In the genomic region with DNA sequence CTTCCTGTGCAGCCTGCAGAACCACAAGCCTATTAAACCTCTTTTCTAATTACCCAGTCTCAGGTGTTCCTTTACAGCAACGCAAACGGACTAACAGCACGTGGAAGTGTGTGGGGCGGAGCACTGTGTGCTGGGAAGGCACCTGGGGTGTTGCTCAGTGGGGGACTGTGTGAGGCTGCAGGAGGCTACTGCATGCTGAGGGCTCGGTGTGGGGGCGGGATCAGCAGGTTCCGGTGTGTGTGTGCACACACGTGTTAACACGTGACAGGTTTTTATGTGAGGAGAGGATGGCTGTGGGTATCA, we compare ENCODE assay signal across 17 cellular contexts.
"Had no signal": no experiment of that assay in that cellular context is flagged by ENCODE, and none has a peak within 500 bp of the region (broad histone marks: within the 10 kb centered on the region; RNA-seq: fewer than 3 reads in every experiment).

No MANE protein-coding gene starts in this region.

- H3K4me1 Mint-ChIP-seq: activated B cell treated with CpG ODN at 0.5 μM for 24 hours; activated naive CD8-positive, alpha-beta T cell treated with anti-CD3 and anti-CD28 coated beads, Interleukin-2, amount 10 ng/mL, durations not matched to agents 7 days and 5 days; neural crest cell; T-cell had no signal

- H3K4me1 ChIP-seq: body of pancreas, parathyroid adenoma, tibial nerve had no signal

- H3K27ac ChIP-seq: body of pancreas, parathyroid adenoma, tibial nerve had no signal

- H3K27me3 ChIP-seq: body of pancreas, tibial nerve had no signal

- H3K27me3 Mint-ChIP-seq: activated B cell treated with CpG ODN at 0.5 μM for 24 hours; activated naive CD8-positive, alpha-beta T cell treated with anti-CD3 and anti-CD28 coated beads, Interleukin-2, amount 10 ng/mL, durations not matched to agents 7 days and 5 days; effector memory CD8-positive, alpha-beta T cell; stimulated activated naive CD8-positive, alpha-beta T cell treated with anti-CD3 and anti-CD28 coated beads, Interleukin-15, Interleukin-2, amounts not matched to agents 100 ng/mL and 50 ng/mL, for 24 hours; T-cell had no signal

- H3K9me3 Mint-ChIP-seq: activated B cell treated with CpG ODN at 0.5 μM for 24 hours; activated naive CD8-positive, alpha-beta T cell treated with anti-CD3 and anti-CD28 coated beads, Interleukin-2, amount 10 ng/mL, durations not matched to agents 7 days and 5 days; effector memory CD8-positive, alpha-beta T cell; neural crest cell had no signal

- H3K79me2 ChIP-seq: parathyroid adenoma had no signal

- H3K4me3 Mint-ChIP-seq: activated B cell treated with CpG ODN at 0.5 μM for 24 hours; activated naive CD8-positive, alpha-beta T cell treated with anti-CD3 and anti-CD28 coated beads, Interleukin-2, amount 10 ng/mL, durations not matched to agents 7 days and 5 days; effector memory CD8-positive, alpha-beta T cell; neural crest cell; stimulated activated naive CD8-positive, alpha-beta T cell treated with anti-CD3 and anti-CD28 coated beads, Interleukin-15, Interleukin-2, amounts not matched to agents 100 ng/mL and 50 ng/mL, for 24 hours; T-cell had no signal

- DNase-seq: activated B cell treated with CpG ODN at 0.5 μM for 24 hours; activated CD4-positive, alpha-beta T cell treated with anti-CD3 and anti-CD28 coated beads for 4 hours; activated naive CD8-positive, alpha-beta T cell treated with anti-CD3 and anti-CD28 coated beads, Interleukin-2, amount 10 ng/mL, durations not matched to agents 7 days and 5 days; effector memory CD8-positive, alpha-beta T cell; foreskin fibroblast; mammary epithelial cell; SIG-M5; stimulated activated CD4-positive, alpha-beta T cell treated with anti-CD3 and anti-CD28 coated beads, Interleukin-12 subunit alpha, Interleukin-12 subunit beta, amount 100 ng/mL, for 4 hours; stimulated activated CD4-positive, alpha-beta T cell treated with anti-CD3 and anti-CD28 coated beads, Interleukin-1b, Interleukin-23, amount 100 ng/mL, for 48 hours; T-helper 9 cell had no signal

- H3K27ac Mint-ChIP-seq: activated B cell treated with CpG ODN at 0.5 μM for 24 hours; activated naive CD8-positive, alpha-beta T cell treated with anti-CD3 and anti-CD28 coated beads, Interleukin-2, amount 10 ng/mL, durations not matched to agents 7 days and 5 days; effector memory CD8-positive, alpha-beta T cell; stimulated activated naive CD8-positive, alpha-beta T cell treated with anti-CD3 and anti-CD28 coated beads, Interleukin-15, Interleukin-2, amounts not matched to agents 100 ng/mL and 50 ng/mL, for 24 hours; T-cell had no signal

- H2AFZ ChIP-seq: parathyroid adenoma had no signal

- ATAC-seq: body of pancreas; effector memory CD8-positive, alpha-beta T cell; SK-N-SH treated with all-trans-retinoic acid at 6 μM for 48 hours; T-cell had no signal

- H3K9me3 ChIP-seq: body of pancreas, tibial nerve had no signal

- H3K4me3 ChIP-seq: body of pancreas, tibial nerve had no signal
